Comparison of ENCODE assay signal across 8 cellular contexts in genomic region chr11:116787786-116788486, GRCh38. TPM values are rescaled to one million over a fixed set of nuclear protein-coding genes. Genes with fewer than 3 reads are reported as not detected.
A peak's percentile ranks its signal among the peaks of the same experiment; 100 is the strongest.
DNase-seq lines count a peak whose midpoint lies in the region; FAIRE-seq and TF ChIP-seq lines count a peak whose summit lies in the region.

TSS of gene ZPR1 (minus strand) at chr11:116788023. CDS start at chr11:116787990, 33 bp downstream.

- FAIRE-seq in HTR-8/SVneo (lab: Jason Lieb, UNC), result peak; percentile 64

- no peak for TF ChIP-seq CTCF in GM20000 (IDR thresholded peaks at IDR 0.05; ENCODE audit: extremely low read depth, missing control alignments)
- TF ChIP-seq CTCF in epithelial cell of proximal tubule (conservative IDR thresholded peaks at IDR 0.05; ENCODE audit: low read depth, low read length), result no peak

- DNase-seq in COLO829 (ENCODE audit: low spot score), result peak; percentile 60
- peak; percentile 96 for DNase-seq in GM20000 (ENCODE audit: low spot score)
- peak; percentile 85 for DNase-seq in HTR-8/SVneo (ENCODE audit: insufficient read length, low spot score)
- peak; percentile 37 for DNase-seq in OCI-M2 (lab: John Stamatoyannopoulos, UW; ENCODE audit: unreplicated experiment)
- peak; percentile 80 for DNase-seq in activated T-cell treated with anti-CD3 and anti-CD28 coated beads for 48 hours (ENCODE audit: low read depth)
- DNase-seq in epithelial cell of proximal tubule (ENCODE audit: low read depth), result no peak
- peak; percentile 85 for DNase-seq in mucosa of gallbladder (ENCODE audit: low spot score)
- peak; percentile 75 for DNase-seq in stimulated activated CD8-positive, alpha-beta memory T cell treated with anti-CD3 and anti-CD28 coated beads, Interleukin-4, amount 100 ng/mL, for 24 hours (ENCODE audit: low read depth)

- peak within 1 kb of the TSS; percentile 89 for H3K4me3 ChIP-seq in epithelial cell of proximal tubule (ENCODE audit: low read depth, low read length)

RNA-seq across cellular contexts. Expression of gene ZPR1, which starts in this region (rescaled TPM):
- total RNA-seq in epithelial cell of proximal tubule (39.4 and 64.4 TPM in 2 replicates), mucosa of gallbladder (48.1 TPM)
